Comparison of ENCODE assay signal across 19 cellular contexts in the genomic region with DNA sequence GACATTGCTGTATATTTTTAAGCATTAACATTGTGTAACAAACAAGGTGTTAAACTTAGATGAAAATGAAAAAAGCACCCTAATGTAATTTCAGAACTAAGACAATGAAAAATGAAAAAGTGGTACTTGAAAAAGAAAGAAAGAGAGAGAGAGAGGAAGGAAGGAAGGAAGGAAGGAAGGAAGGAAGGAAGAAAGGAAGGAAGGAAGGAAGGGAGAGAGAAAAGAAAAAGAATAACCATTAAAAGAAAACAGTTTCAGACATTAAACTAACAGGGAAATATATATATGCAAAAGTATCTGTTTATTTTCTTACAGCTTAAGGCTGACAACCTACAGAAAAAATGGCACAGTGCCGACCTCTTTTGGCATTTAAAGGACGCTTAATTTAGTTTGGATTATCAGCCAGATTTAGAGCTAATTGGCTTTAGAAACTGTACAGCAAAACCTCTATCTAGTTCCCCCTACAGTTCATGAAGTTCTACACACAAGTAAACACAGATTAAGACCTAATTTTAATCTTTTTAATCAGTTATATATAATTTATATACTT.
"Had no signal": no experiment of that assay in that cellular context is flagged by ENCODE, and none has a peak within 500 bp of the region (broad histone marks: within the 10 kb centered on the region; RNA-seq: fewer than 3 reads in every experiment).

No MANE protein-coding gene starts in this region.

- H3K4me1 Mint-ChIP-seq: WTC11 had no signal

- DNase-seq: activated CD4-positive, alpha-beta memory T cell treated with anti-CD3 and anti-CD28 coated beads for 36 hours; activated CD4-positive, alpha-beta T cell treated with anti-CD3 and anti-CD28 coated beads for 4 hours; activated gamma-delta T cell treated with Interleukin-2 at 50 U/mL for 16 hours; activated T-cell treated with anti-CD3 and anti-CD28 coated beads for 4 hours; adrenal gland; dorsolateral prefrontal cortex; mesenchymal stem cell; mucosa of descending colon; naive B cell; pancreas; sigmoid colon; stimulated activated CD4-positive, alpha-beta T cell treated with anti-CD3 and anti-CD28 coated beads, Interleukin-4, amount 100 ng/mL, for 24 hours; testis had no signal

- H3K27ac Mint-ChIP-seq: activated CD4-positive, alpha-beta memory T cell treated with anti-CD3 and anti-CD28 coated beads for 36 hours; activated naive CD4-positive, alpha-beta T cell treated with anti-CD3 and anti-CD28 coated beads, Interleukin-2, amount 50 U/mL, for 72 hours; activated T-helper 1 cell treated with anti-CD3 and anti-CD28 coated beads, Interleukin-12 subunit alpha, Interleukin-12 subunit beta, Interleukin-2, Interleukin-4 antibody, amounts not matched to agents 30 ng/mL and 10 ng/mL and 1 ng/mL, durations not matched to agents 14 hours and 24 hours and 36 hours; stimulated activated effector memory CD8-positive, alpha-beta T cell treated with anti-CD3 and anti-CD28 coated beads, Interleukin-12 subunit alpha, Interleukin-12 subunit beta, amount 100 ng/mL, for 72 hours; T-helper 2 cell treated with Interferon-gamma antibody and Interleukin-4, amounts not matched to agents 5 μg/mL and 100 μg/mL, for 36 hours; type B pancreatic cell; WTC11 had no signal

- H3K27me3 Mint-ChIP-seq: activated CD4-positive, alpha-beta memory T cell treated with anti-CD3 and anti-CD28 coated beads for 36 hours; naive B cell; type B pancreatic cell had no signal

- H3K36me3 Mint-ChIP-seq: WTC11 had no signal

- ATAC-seq: activated naive CD4-positive, alpha-beta T cell treated with anti-CD3 and anti-CD28 coated beads, Interleukin-2, amount 50 U/mL, for 72 hours; mucosa of descending colon; pancreas; stimulated activated effector memory CD8-positive, alpha-beta T cell treated with anti-CD3 and anti-CD28 coated beads, Interleukin-12 subunit alpha, Interleukin-12 subunit beta, amount 100 ng/mL, for 72 hours; WTC11 had no signal

- H3K4me3 Mint-ChIP-seq: activated CD4-positive, alpha-beta memory T cell treated with anti-CD3 and anti-CD28 coated beads for 36 hours; activated T-helper 1 cell treated with anti-CD3 and anti-CD28 coated beads, Interleukin-12 subunit alpha, Interleukin-12 subunit beta, Interleukin-2, Interleukin-4 antibody, amounts not matched to agents 30 ng/mL and 10 ng/mL and 1 ng/mL, durations not matched to agents 14 hours and 24 hours and 36 hours; naive B cell; stimulated activated effector memory CD8-positive, alpha-beta T cell treated with anti-CD3 and anti-CD28 coated beads, Interleukin-12 subunit alpha, Interleukin-12 subunit beta, amount 100 ng/mL, for 72 hours; T-helper 2 cell treated with Interferon-gamma antibody and Interleukin-4, amounts not matched to agents 5 μg/mL and 100 μg/mL, for 36 hours; type B pancreatic cell; WTC11 had no signal

- H3K9me3 Mint-ChIP-seq: activated CD4-positive, alpha-beta memory T cell treated with anti-CD3 and anti-CD28 coated beads for 36 hours; activated T-helper 1 cell treated with anti-CD3 and anti-CD28 coated beads, Interleukin-12 subunit alpha, Interleukin-12 subunit beta, Interleukin-2, Interleukin-4 antibody, amounts not matched to agents 30 ng/mL and 10 ng/mL and 1 ng/mL, durations not matched to agents 14 hours and 24 hours and 36 hours; T-helper 2 cell treated with Interferon-gamma antibody and Interleukin-4, amounts not matched to agents 5 μg/mL and 100 μg/mL, for 36 hours; type B pancreatic cell had no signal
